ENCODE assay signal across 8 cellular contexts in genomic region chr4:68271851-68272756, GRCh38. TPM values are rescaled to one million over a fixed set of nuclear protein-coding genes. Genes with fewer than 3 reads are reported as not detected.
DNase-seq lines count a peak whose midpoint lies in the region; FAIRE-seq and TF ChIP-seq lines count a peak whose summit lies in the region.

No MANE protein-coding gene starts in this region.

- no peaks in the 10 kb centered on the region for H3K4me1 ChIP-seq in KMS-11 (ENCODE audit: low read depth, poor library complexity, severe bottlenecking)

- no peaks in the 10 kb centered on the region for H3K27me3 Mint-ChIP-seq in progenitor cell of endocrine pancreas

- H2AFZ ChIP-seq in KMS-11 (ENCODE audit: low read depth) = no peak overlapping the region

- TF ChIP-seq CTCF in AG09319 (IDR thresholded peaks at IDR 0.05; ENCODE audit: low read depth, low read length) = peak; percentile 67
- peak; percentile 85 for TF ChIP-seq CTCF in KMS-11 (conservative IDR thresholded peaks at IDR 0.05; ENCODE audit: low read depth, low read length)
- TF ChIP-seq CTCF in WERI-Rb-1 (IDR thresholded peaks at IDR 0.05; ENCODE audit: low read depth, low read length) = 0 out of 2 replicates have a peak, but pooled peaks have one; percentile 15
- peak; percentile 77 for TF ChIP-seq CTCF in progenitor cell of endocrine pancreas (IDR thresholded peaks at IDR 0.05; ENCODE audit: unreplicated experiment)

- H3K36me3 ChIP-seq in H7 (replicated peaks; ENCODE audit: control insufficient read depth, insufficient read depth, low read length) (no peaks in the 10 kb centered on the region), KMS-11 (ENCODE audit: insufficient read depth) (no peaks in the 10 kb centered on the region), WERI-Rb-1 (no peaks in the 10 kb centered on the region)

- H3K4me1 Mint-ChIP-seq in progenitor cell of endocrine pancreas (ENCODE audit: low read depth) = peaks cover 16% of the 10 kb centered on the region

- H3K27me3 ChIP-seq in H7 (ENCODE audit: control insufficient read depth, insufficient read depth, low read length) (no peaks in the 10 kb centered on the region), KMS-11 (ENCODE audit: insufficient read depth, low read depth) (no peaks in the 10 kb centered on the region), WERI-Rb-1 (ENCODE audit: insufficient read depth, low read depth, severe bottlenecking) (no peaks in the 10 kb centered on the region)

- H3K9me3 Mint-ChIP-seq in progenitor cell of endocrine pancreas (ENCODE audit: low read depth) = peaks cover 26% of the 10 kb centered on the region

- H3K9me3 ChIP-seq in WERI-Rb-1 (ENCODE audit: severe bottlenecking) = no peaks in the 10 kb centered on the region

- H3K9ac ChIP-seq in KMS-11 = no peak overlapping the region

- H3K27ac Mint-ChIP-seq in progenitor cell of endocrine pancreas = peak overlapping the region; percentile 88

- H3K4me3 ChIP-seq in H7 (ENCODE audit: insufficient read depth, low read depth, low read length) = peak overlapping the region; percentile 9
- no peak overlapping the region for H3K4me3 ChIP-seq in KMS-11 (IDR thresholded peaks at IDR 0.05; ENCODE audit: insufficient read depth, low read depth, low read length)
- H3K4me3 ChIP-seq in WERI-Rb-1 (ENCODE audit: low read depth, low read length) = no peak overlapping the region

- peak; percentile 98 for FAIRE-seq in frontal cortex (lab: Jason Lieb, UNC)

- H3K4me3 Mint-ChIP-seq in progenitor cell of endocrine pancreas (ENCODE audit: low read depth) = peak overlapping the region; percentile 75

- DNase-seq in AG09319 (ENCODE audit: extremely low read depth, low read depth) (peak; percentile 22), GM03348 (ENCODE audit: low spot score) (peak; percentile 74), H7 (peak; percentile 32), WERI-Rb-1 (no peak), frontal cortex (ENCODE audit: low spot score in 2 of 2) (peak; percentile 29 to 44), progenitor cell of endocrine pancreas (ENCODE audit: low spot score, unreplicated experiment) (no peak), ureter (ENCODE audit: low spot score) (no peak)

- H4K20me1 ChIP-seq in KMS-11 (ENCODE audit: insufficient read depth) = no peaks in the 10 kb centered on the region

- no peaks in the 10 kb centered on the region for H3K79me2 ChIP-seq in KMS-11 (ENCODE audit: insufficient read depth, low read depth)

- peaks cover 7% of the 10 kb centered on the region for H3K36me3 Mint-ChIP-seq in progenitor cell of endocrine pancreas (ENCODE audit: insufficient read depth)

- no peak overlapping the region for H3K4me2 ChIP-seq in KMS-11

- no peak overlapping the region for H3K27ac ChIP-seq in KMS-11
- no peak overlapping the region for H3K27ac ChIP-seq in WERI-Rb-1

RNA-seq across cellular contexts. Expression of gene TMPRSS11B, which starts 26.6 kb away (rescaled TPM):
- not detected in 2 replicates for total RNA-seq in H7 (2014; rRNA removed; shearing (Covaris generic))
- not detected for total RNA-seq in frontal cortex
- total RNA-seq in progenitor cell of endocrine pancreas = not detected in 2 replicates
- total RNA-seq in ureter = not detected

Comparison
In these comparisons a context has a peak if more than half of its experiments do, and no peak if none do; other contexts are left out.
1. DNase-seq: peak in AG09319 (single experiment), GM03348 (single experiment), H7 (single experiment) and frontal cortex (2 of 2); none in WERI-Rb-1 (single experiment), progenitor cell of endocrine pancreas (single experiment) and ureter (single experiment).
2. CTCF ChIP-seq: peak in every context shown above with its lines; median percentile 85 in KMS-11; 77 in progenitor cell of endocrine pancreas; 67 in AG09319; 15 in WERI-Rb-1.